In genomic region chr2:64470921-64471320, GRCh38 we compare ENCODE assay signal across 20 cellular contexts. TPM values are rescaled to one million over a fixed set of nuclear protein-coding genes. Genes with fewer than 3 reads are reported as not detected.
DNase-seq lines count a peak whose midpoint lies in the region; ATAC-seq and TF ChIP-seq lines count a peak whose summit lies in the region.
"Had no signal": no experiment of that assay in that cellular context is flagged by ENCODE, and none has a peak within 500 bp of the region (broad histone marks: within the 10 kb centered on the region; RNA-seq: fewer than 3 reads in every experiment).

No MANE protein-coding gene starts in this region.

- no peaks in the 10 kb centered on the region for H3K27me3 Mint-ChIP-seq in progenitor cell of endocrine pancreas

- peaks cover 4% of the 10 kb centered on the region for H3K4me1 Mint-ChIP-seq in progenitor cell of endocrine pancreas (ENCODE audit: low read depth)

- H3K4me3 ChIP-seq in WERI-Rb-1 (ENCODE audit: low read depth, low read length) (no peak overlapping the region), mesendoderm (ENCODE audit: low read length) (no peak overlapping the region)
- H3K4me3 ChIP-seq: HAP-1 had no signal

- no peak overlapping the region for H2BK15ac ChIP-seq in mesendoderm (replicated peaks; ENCODE audit: low read depth)

- no peak overlapping the region for H3K56ac ChIP-seq in mesendoderm (ENCODE audit: low read length)

- no peak overlapping the region for H3K4me3 Mint-ChIP-seq in progenitor cell of endocrine pancreas (ENCODE audit: low read depth)

- H3K4ac ChIP-seq in mesendoderm (ENCODE audit: low read depth, low read length) = no peak overlapping the region

- no peaks in the 10 kb centered on the region for H3K79me1 ChIP-seq in mesendoderm (ENCODE audit: low read length)

- H2AK5ac ChIP-seq in mesendoderm (ENCODE audit: low read length) = no peak overlapping the region

- TF ChIP-seq CTCF in WERI-Rb-1 (IDR thresholded peaks at IDR 0.05; ENCODE audit: low read depth, low read length) (peak; percentile 37; the same call in 1 of the 2 replicates), progenitor cell of endocrine pancreas (IDR thresholded peaks at IDR 0.05; ENCODE audit: unreplicated experiment) (no peak)

- peak; percentile 15 for DNase-seq in DMS153 (lab: John Stamatoyannopoulos, UW)
- no peak for DNase-seq in DMS153 treated with DMSO at 0.1 percent for 48 hours (lab: John Stamatoyannopoulos, UW; ENCODE audit: unreplicated experiment)
- DNase-seq in ELF-1 (ENCODE audit: low read depth, low spot score) = peak; percentile 33
- DNase-seq in WERI-Rb-1 = peak; percentile 48
- DNase-seq in mesendoderm = peak; percentile 58
- no peak for DNase-seq in progenitor cell of endocrine pancreas (ENCODE audit: low spot score, unreplicated experiment)
- DNase-seq in activated CD4-positive, alpha-beta T cell treated with anti-CD3 and anti-CD28 coated beads, Interleukin-2, amount 50 U/mL, for 1 hour = no peak
- DNase-seq: AML-193, GDM1, KBM-7, NCI-H187 treated with DMSO at 0.1 percent for 48 hours, NCI-H345, NCI-H524 treated with DMSO at 0.1 percent for 48 hours, SHP77 treated with DMSO at 0.1 percent for 48 hours, SK-N-SH, T-helper 1 cell had no signal

- H4K8ac ChIP-seq in mesendoderm (ENCODE audit: low read depth, low read length) = no peak overlapping the region

- no peaks in the 10 kb centered on the region for H3K4me1 ChIP-seq in mesendoderm (ENCODE audit: control insufficient read depth, low read depth, low read length)

- H3K4me2 ChIP-seq in mesendoderm (ENCODE audit: low read length) = no peak overlapping the region
- H3K4me2 ChIP-seq: SK-N-SH had no signal

- H3K9ac ChIP-seq in mesendoderm (ENCODE audit: low read length) = no peak overlapping the region
- H3K9ac ChIP-seq: SK-N-SH had no signal

- H2BK120ac ChIP-seq in mesendoderm (ENCODE audit: low read depth, low read length) = no peak overlapping the region

- no peak for ATAC-seq in HG03045 (IDR thresholded peaks at IDR 0.05; ENCODE audit: unreplicated experiment)

- H3K36me3 ChIP-seq in WERI-Rb-1 (no peaks in the 10 kb centered on the region), mesendoderm (ENCODE audit: control insufficient read depth, insufficient read depth, low read length) (no peaks in the 10 kb centered on the region)
- H3K36me3 ChIP-seq: HAP-1 had no signal

- no CpG with 5 or more reads among the region's 4 CpGs for WGBS in mesendoderm (ENCODE audit: extremely low coverage, insufficient coverage, low lambda C conversion rate)

- H3K18ac ChIP-seq in mesendoderm (ENCODE audit: low read length) = no peak overlapping the region

- no peaks in the 10 kb centered on the region for H3K27me3 ChIP-seq in WERI-Rb-1 (ENCODE audit: insufficient read depth, low read depth, severe bottlenecking)
- no peaks in the 10 kb centered on the region for H3K27me3 ChIP-seq in mesendoderm (ENCODE audit: insufficient read depth, low read length, poor library complexity)

- no peaks in the 10 kb centered on the region for H3K9me3 Mint-ChIP-seq in progenitor cell of endocrine pancreas (ENCODE audit: low read depth)

- no peak overlapping the region for H3K27ac Mint-ChIP-seq in progenitor cell of endocrine pancreas

- H3K79me2 ChIP-seq in mesendoderm (ENCODE audit: control insufficient read depth, insufficient read depth, low read length) = no peaks in the 10 kb centered on the region

- H3K27ac ChIP-seq in WERI-Rb-1 = no peak overlapping the region
- H3K27ac ChIP-seq in mesendoderm (ENCODE audit: low read depth, low read length) = no peak overlapping the region
- H3K27ac ChIP-seq: 22Rv1, C4-2B had no signal

- H4K5ac ChIP-seq in mesendoderm (ENCODE audit: low read length) = no peak overlapping the region

- H3K9me3 ChIP-seq in WERI-Rb-1 (ENCODE audit: severe bottlenecking) = no peaks in the 10 kb centered on the region
- H3K9me3 ChIP-seq: HAP-1, SK-N-SH had no signal

- H2BK5ac ChIP-seq in mesendoderm (ENCODE audit: low read length) = no peak overlapping the region

- no peaks in the 10 kb centered on the region for H3K36me3 Mint-ChIP-seq in progenitor cell of endocrine pancreas (ENCODE audit: insufficient read depth)

- H3K23ac ChIP-seq in mesendoderm (ENCODE audit: low read length) = no peak overlapping the region

RNA-seq across cellular contexts. Expression of gene LGALSL, which starts 17.0 kb away (rescaled TPM):
- 9.2 TPM for polyA plus RNA-seq in mesendoderm (2013, experiment 1 of 2)
- 8.9 TPM for polyA plus RNA-seq in mesendoderm (2013, experiment 2 of 2)
- 22.6 and 23.9 TPM in 2 replicates for total RNA-seq in progenitor cell of endocrine pancreas

RNA-seq across cellular contexts. Expression of gene AFTPH, which starts 53.2 kb away (rescaled TPM):
- 9.2 TPM for polyA plus RNA-seq in mesendoderm (2013, experiment 1 of 2)
- polyA plus RNA-seq in mesendoderm (2013, experiment 2 of 2) = 10.3 TPM
- 26.6 and 28.9 TPM in 2 replicates for total RNA-seq in progenitor cell of endocrine pancreas

Comparison
In these comparisons a context has a peak if more than half of its experiments do, and no peak if none do; other contexts are left out.
1. DNase-seq: peak in DMS153 (single experiment), ELF-1 (single experiment), WERI-Rb-1 (single experiment) and mesendoderm (single experiment); none in DMS153 treated with DMSO at 0.1 percent for 48 hours (single experiment), progenitor cell of endocrine pancreas (single experiment) and activated CD4-positive, alpha-beta T cell treated with anti-CD3 and anti-CD28 coated beads, Interleukin-2, amount 50 U/mL, for 1 hour (single experiment).